8 cellular contexts compared by ENCODE assay signal in the genomic region with DNA sequence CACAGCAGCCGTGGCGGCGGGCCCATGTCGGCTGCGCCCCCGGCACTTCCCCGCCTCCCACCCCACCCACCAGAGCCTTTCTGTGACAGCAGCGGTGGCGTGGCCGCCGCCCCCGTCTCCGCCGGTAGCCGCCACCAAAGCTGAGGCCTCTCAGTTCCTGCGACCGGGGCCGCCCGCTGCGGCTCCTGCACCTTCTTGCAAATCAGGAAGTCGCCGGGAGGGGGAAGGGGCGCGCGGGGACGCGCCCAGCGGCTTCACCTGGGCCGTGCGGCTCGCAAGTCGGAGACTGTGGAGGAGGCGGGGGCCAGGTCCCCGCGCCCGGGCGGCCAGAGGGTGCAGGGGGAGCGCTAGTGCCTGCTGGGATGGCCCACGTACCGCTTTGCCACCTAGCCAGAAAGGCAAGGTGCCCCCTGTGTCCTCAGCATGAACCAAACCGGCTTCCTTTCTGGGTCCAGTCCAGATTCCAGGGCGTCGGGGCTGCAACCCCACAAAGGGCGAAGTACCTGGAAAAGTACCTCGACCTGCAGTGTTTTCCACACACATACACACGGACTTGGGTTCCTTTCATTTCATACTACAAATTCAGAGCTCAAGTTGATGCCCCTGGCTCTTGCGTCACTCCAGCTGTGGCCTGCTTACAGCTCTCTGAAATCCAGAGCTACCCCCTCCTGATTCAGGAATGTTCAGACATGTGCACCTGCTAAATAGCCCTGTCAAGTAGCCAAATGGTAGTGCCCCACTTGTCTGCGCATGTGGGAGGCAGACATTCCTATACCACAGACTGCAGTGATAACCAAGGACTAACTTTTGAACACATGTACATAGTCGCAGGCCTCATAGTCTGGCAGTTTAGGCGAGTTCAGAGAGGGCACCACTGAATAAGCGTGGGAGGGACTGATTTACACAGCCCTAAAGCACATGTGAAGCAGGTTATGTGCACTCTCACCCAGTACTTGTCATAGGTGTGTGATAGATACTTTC. TPM values are rescaled to one million over a fixed set of nuclear protein-coding genes. Genes with fewer than 3 reads are reported as not detected.
A peak's percentile ranks its signal among the peaks of the same experiment; 100 is the strongest.
DNase-seq lines count a peak whose midpoint lies in the region; ATAC-seq and TF ChIP-seq lines count a peak whose summit lies in the region.

A gene with protein sequence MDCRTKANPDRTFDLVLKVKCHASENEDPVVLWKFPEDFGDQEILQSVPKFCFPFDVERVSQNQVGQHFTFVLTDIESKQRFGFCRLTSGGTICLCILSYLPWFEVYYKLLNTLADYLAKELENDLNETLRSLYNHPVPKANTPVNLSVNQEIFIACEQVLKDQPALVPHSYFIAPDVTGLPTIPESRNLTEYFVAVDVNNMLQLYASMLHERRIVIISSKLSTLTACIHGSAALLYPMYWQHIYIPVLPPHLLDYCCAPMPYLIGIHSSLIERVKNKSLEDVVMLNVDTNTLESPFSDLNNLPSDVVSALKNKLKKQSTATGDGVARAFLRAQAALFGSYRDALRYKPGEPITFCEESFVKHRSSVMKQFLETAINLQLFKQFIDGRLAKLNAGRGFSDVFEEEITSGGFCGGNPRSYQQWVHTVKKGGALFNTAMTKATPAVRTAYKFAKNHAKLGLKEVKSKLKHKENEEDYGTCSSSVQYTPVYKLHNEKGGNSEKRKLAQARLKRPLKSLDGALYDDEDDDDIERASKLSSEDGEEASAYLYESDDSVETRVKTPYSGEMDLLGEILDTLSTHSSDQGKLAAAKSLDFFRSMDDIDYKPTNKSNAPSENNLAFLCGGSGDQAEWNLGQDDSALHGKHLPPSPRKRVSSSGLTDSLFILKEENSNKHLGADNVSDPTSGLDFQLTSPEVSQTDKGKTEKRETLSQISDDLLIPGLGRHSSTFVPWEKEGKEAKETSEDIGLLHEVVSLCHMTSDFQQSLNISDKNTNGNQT (minus strand): TSS at position 199 of the 981 bp plus-strand sequence. CDS start 325 bp downstream, outside the sequence.

- TF ChIP-seq EP300 in esophagus muscularis mucosa (IDR thresholded peaks at IDR 0.05) = no peak

- peak within 1 kb of the TSS; percentile 96 for H3K9ac ChIP-seq in OCI-LY3 (ENCODE audit: low read length)

- CTCF ChIA-PET in naive thymus-derived CD4-positive, alpha-beta T cell (lab: Charles Lee) = interaction anchor here (0.6 kb wide), 1 partner anchor 14 kb away, joined by 6 read pairs; no protein-coding TSS in a partner anchor

- TF ChIP-seq CTCF in OCI-LY3 (IDR thresholded peaks at IDR 0.05; ENCODE audit: low read depth, low read length) = no peak
- TF ChIP-seq CTCF in esophagus muscularis mucosa (IDR thresholded peaks at IDR 0.05) = peak in 1 of 3 experiments; percentile 21

- H3K27me3 ChIP-seq in OCI-LY3 (ENCODE audit: low read depth, low read length) = no peaks in the 10 kb centered on the region
- no peaks in the 10 kb centered on the region for H3K27me3 ChIP-seq in esophagus muscularis mucosa
- no peaks in the 10 kb centered on the region for H3K27me3 ChIP-seq in naive thymus-derived CD4-positive, alpha-beta T cell (ENCODE audit: control insufficient read depth in 2 of 2, insufficient read depth in 2 of 2, low read length in 2 of 2)

- H3K79me2 ChIP-seq in OCI-LY3 (ENCODE audit: low read length) = peaks cover 43% of the 10 kb centered on the region

- H3K27ac ChIP-seq in OCI-LY3 (ENCODE audit: low read length) = peak within 1 kb of the TSS; percentile 95
- H3K27ac ChIP-seq in esophagus muscularis mucosa (replicated peaks in 1 of 4) = peak within 1 kb of the TSS; percentile 84 to 90 (median 88)
- peak within 1 kb of the TSS; percentile 74 for H3K27ac ChIP-seq in naive thymus-derived CD4-positive, alpha-beta T cell (ENCODE audit: low read depth, low read length)

- peaks cover 28% of the 10 kb centered on the region for H4K20me1 ChIP-seq in OCI-LY3 (ENCODE audit: insufficient read depth, low read length)

- peaks cover 0 to 1% (median 0%) of the 10 kb centered on the region in 11 donors for H3K9me3 Mint-ChIP-seq in naive thymus-derived CD4-positive, alpha-beta T cell
- no peaks in the 10 kb centered on the region for H3K9me3 Mint-ChIP-seq in stimulated activated naive B cell treated with anti-CD40 and anti-IgM and Interleukin-4, amounts not matched to agents 10 μg/mL and 1 μg/mL and 100 μg/mL, for 72 hours

- peak within 1 kb of the TSS; percentile 90 for H3K4me3 ChIP-seq in OCI-LY3 (ENCODE audit: low read length)
- peak within 1 kb of the TSS; percentile 73 to 85 (median 74) for H3K4me3 ChIP-seq in esophagus muscularis mucosa
- peak within 1 kb of the TSS; percentile 68 for H3K4me3 ChIP-seq in naive thymus-derived CD4-positive, alpha-beta T cell (ENCODE audit: low read length)

- no peak for TF ChIP-seq POLR2A in esophagus muscularis mucosa (IDR thresholded peaks at IDR 0.05; ENCODE audit: low read depth)

- H3K36me3 ChIP-seq in OCI-LY3 (replicated peaks; ENCODE audit: low read depth, low read length) (peaks cover 31% of the 10 kb centered on the region), esophagus muscularis mucosa (no peaks in the 10 kb centered on the region)
- H3K36me3 ChIP-seq in naive thymus-derived CD4-positive, alpha-beta T cell (ENCODE audit: control insufficient read depth in 2 of 3, insufficient read depth in 3 of 3, low read length in 3 of 3) = no peaks in the 10 kb centered on the region

- POLR2A ChIA-PET in naive thymus-derived CD4-positive, alpha-beta T cell (lab: Charles Lee) = interaction anchor here (0.5 to 1.4 kb wide), 6 partner anchors 9 to 906 kb away, joined by 3 read pairs; no protein-coding TSS in a partner anchor

- ATAC-seq in GM19351 (IDR thresholded peaks at IDR 0.05; ENCODE audit: unreplicated experiment) (peak; percentile 59), HG03469 (IDR thresholded peaks at IDR 0.05; ENCODE audit: unreplicated experiment) (peak; percentile 62)
- ATAC-seq in naive thymus-derived CD4-positive, alpha-beta T cell = peak; percentile 80
- ATAC-seq in stimulated activated naive B cell treated with anti-CD40 and anti-IgM and Interleukin-4, amounts not matched to agents 10 μg/mL and 1 μg/mL and 100 μg/mL, for 72 hours (replicated peaks) = peak; percentile 67 to 74

- peaks cover 32 to 72% (median 62%) of the 10 kb centered on the region in 7 donors for H3K4me1 Mint-ChIP-seq in naive thymus-derived CD4-positive, alpha-beta T cell
- peaks cover 29 to 63% of the 10 kb centered on the region in 2 donors for H3K4me1 Mint-ChIP-seq in stimulated activated naive B cell treated with anti-CD40 and anti-IgM and Interleukin-4, amounts not matched to agents 10 μg/mL and 1 μg/mL and 100 μg/mL, for 72 hours

- DNase-seq in C1 segment of cervical spinal cord (lab: John Stamatoyannopoulos, UW) (peak in 11 of 14 donors; percentile 5 to 66 (median 39)), activated T-cell treated with anti-CD3 and anti-CD28 coated beads for 4 hours (peak; percentile 60), esophagus muscularis mucosa (ENCODE audit: extremely low spot score) (peak; percentile 94)
- peak; percentile 64 to 83 (median 81) for DNase-seq in naive thymus-derived CD4-positive, alpha-beta T cell
- DNase-seq in stimulated activated naive B cell treated with anti-CD40 and anti-IgM and Interleukin-4, amounts not matched to agents 10 μg/mL and 1 μg/mL and 100 μg/mL, for 72 hours = peak; percentile 81

- H3K27me3 Mint-ChIP-seq in naive thymus-derived CD4-positive, alpha-beta T cell = no peaks in the 10 kb centered on the region
- no peaks in the 10 kb centered on the region for H3K27me3 Mint-ChIP-seq in stimulated activated naive B cell treated with anti-CD40 and anti-IgM and Interleukin-4, amounts not matched to agents 10 μg/mL and 1 μg/mL and 100 μg/mL, for 72 hours

- 45% methylated on average over 11 of the region's 51 CpGs for WGBS in esophagus muscularis mucosa

- peak within 1 kb of the TSS; percentile 90 to 98 (median 97) for H3K27ac Mint-ChIP-seq in naive thymus-derived CD4-positive, alpha-beta T cell
- peak within 1 kb of the TSS; percentile 97 for H3K27ac Mint-ChIP-seq in stimulated activated naive B cell treated with anti-CD40 and anti-IgM and Interleukin-4, amounts not matched to agents 10 μg/mL and 1 μg/mL and 100 μg/mL, for 72 hours

- H3K9me3 ChIP-seq in OCI-LY3 (ENCODE audit: insufficient read depth, low read length) (no peaks in the 10 kb centered on the region; the same call in 1 of the 2 replicates), esophagus muscularis mucosa (no peaks in the 10 kb centered on the region)
- H3K9me3 ChIP-seq in naive thymus-derived CD4-positive, alpha-beta T cell (ENCODE audit: control insufficient read depth in 2 of 3, low read length in 3 of 3) = no peaks in the 10 kb centered on the region

- H3K4me2 ChIP-seq in OCI-LY3 (ENCODE audit: low read length) = peak within 1 kb of the TSS; percentile 89

- peaks cover 0 to 18% (median 0%) of the 10 kb centered on the region in 5 donors for H3K36me3 Mint-ChIP-seq in naive thymus-derived CD4-positive, alpha-beta T cell
- H3K36me3 Mint-ChIP-seq in stimulated activated naive B cell treated with anti-CD40 and anti-IgM and Interleukin-4, amounts not matched to agents 10 μg/mL and 1 μg/mL and 100 μg/mL, for 72 hours = no peaks in the 10 kb centered on the region

- peak within 1 kb of the TSS; percentile 67; the same call in 1 of the 2 replicates for H2AFZ ChIP-seq in OCI-LY3 (ENCODE audit: low read depth, low read length)

- H3K4me1 ChIP-seq in OCI-LY3 (ENCODE audit: low read length) = peaks cover 56% of the 10 kb centered on the region
- peaks cover 10 to 36% (median 31%) of the 10 kb centered on the region in 4 donors for H3K4me1 ChIP-seq in esophagus muscularis mucosa
- H3K4me1 ChIP-seq in naive thymus-derived CD4-positive, alpha-beta T cell (ENCODE audit: control insufficient read depth in 2 of 2, insufficient read depth in 2 of 2, low read length in 2 of 2) = peaks cover 19 to 34% of the 10 kb centered on the region in 2 donors

- peak within 1 kb of the TSS; percentile 87 to 98 (median 92) for H3K4me3 Mint-ChIP-seq in naive thymus-derived CD4-positive, alpha-beta T cell
- H3K4me3 Mint-ChIP-seq in stimulated activated naive B cell treated with anti-CD40 and anti-IgM and Interleukin-4, amounts not matched to agents 10 μg/mL and 1 μg/mL and 100 μg/mL, for 72 hours = peak within 1 kb of the TSS; percentile 86 to 90

- intact Hi-C loops in esophagus muscularis mucosa (cut with DNase I) = loop anchor here (10.0 kb wide), 1 partner anchor 129 kb away; a partner anchor contains a TSS
- intact Hi-C loops in naive thymus-derived CD4-positive, alpha-beta T cell (cut with micrococcal nuclease) = loop anchor here (1.0 to 10.0 kb wide), 15 partner anchors 52 to 1159 kb away; a partner anchor contains a TSS

RNA-seq across cellular contexts. Expression of the gene that starts here (rescaled TPM):
- 10 to 100 TPM in 2 of 4 donors, 1 to 10 TPM in 2; 6.4 to 11.3 (median 9.1) TPM for total RNA-seq in esophagus muscularis mucosa
- 10 to 100 TPM; 14.2 to 28.7 (median 23.2) TPM for total RNA-seq in naive thymus-derived CD4-positive, alpha-beta T cell
- 1 to 10 TPM; 7.3 to 8.7 TPM for polyA plus RNA-seq in naive thymus-derived CD4-positive, alpha-beta T cell

Comparison
In these comparisons a context has a peak if more than half of its experiments do, and no peak if none do; other contexts are left out.
1. Peak in every context shown above with its lines: DNase-seq, ATAC-seq, H3K4me3 ChIP-seq and H3K27ac ChIP-seq.
2. DNase-seq: peak in every context shown above with its lines; median percentile 94 in esophagus muscularis mucosa; 81 in naive thymus-derived CD4-positive, alpha-beta T cell; 81 in stimulated activated naive B cell treated with anti-CD40 and anti-IgM and Interleukin-4, amounts not matched to agents 10 μg/mL and 1 μg/mL and 100 μg/mL, for 72 hours; 60 in activated T-cell treated with anti-CD3 and anti-CD28 coated beads for 4 hours; 39 in C1 segment of cervical spinal cord.